ENCODE assay signal across 10 cellular contexts in genomic region chr10:104638861-104639594, GRCh38. TPM values are rescaled to one million over a fixed set of nuclear protein-coding genes. Genes with fewer than 3 reads are reported as not detected.
DNase-seq lines count a peak whose midpoint lies in the region; ATAC-seq and TF ChIP-seq lines count a peak whose summit lies in the region.
"Had no signal": no experiment of that assay in that cellular context is flagged by ENCODE, and none has a peak within 500 bp of the region (broad histone marks: within the 10 kb centered on the region; RNA-seq: fewer than 3 reads in every experiment).

No MANE protein-coding gene starts in this region.

- no peaks in the 10 kb centered on the region for H3K79me2 ChIP-seq in hepatocyte

- H3K4me3 ChIP-seq in hepatocyte = no peak overlapping the region

- no peak overlapping the region for H3K27ac ChIP-seq in hepatocyte

- H3K27ac Mint-ChIP-seq in T-helper 17 cell = no peak overlapping the region

- no peaks in the 10 kb centered on the region for H4K20me1 ChIP-seq in hepatocyte (ENCODE audit: insufficient read depth, poor library complexity, severe bottlenecking)

- peak; percentile 51 for DNase-seq in NCI-H1436 (lab: John Stamatoyannopoulos, UW)
- no peak for DNase-seq in NCI-H1436 treated with DMSO at 0.1 percent for 48 hours (lab: John Stamatoyannopoulos, UW)
- no peak for DNase-seq in T-helper 17 cell
- DNase-seq in hepatocyte (ENCODE audit: low spot score) = peak; percentile 68
- DNase-seq in stimulated activated naive CD8-positive, alpha-beta T cell treated with anti-CD3 and anti-CD28 coated beads, Interleukin-15, Interleukin-2, amounts not matched to agents 100 U/mL and 50 U/mL, for 24 hours = peak; percentile 30
- DNase-seq in NCI-H69 (lab: John Stamatoyannopoulos, UW) = no peak
- DNase-seq: activated T-cell treated with anti-CD3 and anti-CD28 coated beads, Interleukin-2, amount 50 U/mL, for 1 hour; NCI-H446 treated with DMSO at 0.1 percent for 48 hours had no signal

- H3K36me3 Mint-ChIP-seq in T-helper 17 cell (ENCODE audit: low read depth) = peaks cover 16% of the 10 kb centered on the region

- H3K9me2 ChIP-seq in hepatocyte (replicated peaks; ENCODE audit: insufficient read depth) = no peaks in the 10 kb centered on the region

- H3K9me3 ChIP-seq in T-helper 17 cell (ENCODE audit: control insufficient read depth, low read length, poor library complexity, severe bottlenecking) (no peaks in the 10 kb centered on the region), hepatocyte (ENCODE audit: low read depth) (no peaks in the 10 kb centered on the region)

- H3K4me1 ChIP-seq in hepatocyte (ENCODE audit: insufficient read depth) = peaks cover 17% of the 10 kb centered on the region

- peak overlapping the region; percentile 60 for H2AFZ ChIP-seq in hepatocyte

- peak; percentile 67 for TF ChIP-seq CTCF in hepatocyte (IDR thresholded peaks at IDR 0.05; ENCODE audit: poor library complexity)

- WGBS in hepatocyte (ENCODE audit: low lambda C conversion rate, missing lambda C conversion rate) = 4% methylated on average over 42 of the region's 42 CpGs

- H3K27me3 Mint-ChIP-seq in T-helper 17 cell = peaks cover 59% of the 10 kb centered on the region

- no peaks in the 10 kb centered on the region for H3K36me3 ChIP-seq in hepatocyte (replicated peaks; ENCODE audit: insufficient read depth, low read depth)

- peaks cover 18% of the 10 kb centered on the region for H3K4me1 Mint-ChIP-seq in T-helper 17 cell

- H3K4me3 Mint-ChIP-seq in T-helper 17 cell = peak overlapping the region; percentile 5

- peak overlapping the region; percentile 92 for H3K4me2 ChIP-seq in hepatocyte

- H3K27me3 ChIP-seq in hepatocyte = peaks cover 90% of the 10 kb centered on the region

- ATAC-seq in T-helper 17 cell (no peak), HG03280 (IDR thresholded peaks at IDR 0.05; ENCODE audit: unreplicated experiment) (no peak), GM18861 (IDR thresholded peaks at IDR 0.05; ENCODE audit: unreplicated experiment) (no peak)
- no peak for ATAC-seq in stimulated activated naive CD8-positive, alpha-beta T cell treated with anti-CD3 and anti-CD28 coated beads, Interleukin-15, Interleukin-2, amounts not matched to agents 100 U/mL and 50 U/mL, for 24 hours

RNA-seq across cellular contexts. Expression of gene SORCS3, which starts 2.1 kb away (rescaled TPM):
- total RNA-seq in T-helper 17 cell = under 1 TPM in 1 of 2 donors, not detected in 1; 0.35 TPM
- 0.80 and 1.2 TPM in 2 replicates for total RNA-seq in hepatocyte
- 0.59 TPM in 1 of 2 replicates, not detected in the other for polyA plus RNA-seq in hepatocyte

Comparison
In these comparisons a context has a peak if more than half of its experiments do, and no peak if none do; other contexts are left out.
1. DNase-seq: peak in NCI-H1436 (single experiment), hepatocyte (single experiment) and stimulated activated naive CD8-positive, alpha-beta T cell treated with anti-CD3 and anti-CD28 coated beads, Interleukin-15, Interleukin-2, amounts not matched to agents 100 U/mL and 50 U/mL, for 24 hours (single experiment); none in NCI-H1436 treated with DMSO at 0.1 percent for 48 hours (single experiment), T-helper 17 cell (0 of 3) and NCI-H69 (single experiment).